In the genomic region with DNA sequence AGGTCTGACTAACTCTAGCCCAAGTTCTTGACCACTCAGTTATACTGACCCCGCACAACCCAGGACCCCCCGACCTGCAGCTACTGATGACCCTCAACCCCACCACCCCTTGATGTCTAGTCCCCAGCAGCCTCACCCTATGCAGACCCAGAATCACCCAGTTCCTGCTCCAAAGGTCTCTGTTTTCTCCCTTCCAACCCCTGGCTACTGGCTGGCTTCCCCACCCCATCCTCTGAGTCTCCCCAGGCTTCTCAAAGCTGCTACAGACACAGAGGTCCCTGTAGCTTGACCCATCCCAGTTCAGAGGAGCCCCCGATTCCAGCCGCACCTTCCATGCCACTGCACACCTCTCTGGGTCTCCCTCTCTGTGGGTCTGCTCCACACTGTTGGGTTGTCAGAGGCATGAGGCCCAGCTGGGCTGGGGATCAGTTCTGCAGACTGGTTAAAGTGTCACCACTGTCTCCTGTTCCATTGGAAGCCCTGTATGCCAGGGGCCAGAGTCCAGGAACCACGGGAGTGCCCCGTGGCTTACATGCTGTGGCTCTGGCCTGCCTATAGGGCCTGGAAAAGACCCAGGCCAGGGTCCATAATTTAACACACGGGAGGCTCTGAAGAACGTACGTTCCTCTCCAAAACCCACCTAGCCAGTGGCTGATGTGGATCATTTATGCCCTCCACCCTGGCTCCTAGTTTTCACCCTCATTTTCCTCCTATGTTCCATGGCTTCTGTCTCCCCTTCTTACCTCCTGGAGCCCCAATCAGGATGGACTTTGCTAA, we compare ENCODE assay signal across 1 cellular context.
A peak's percentile ranks its signal among the peaks of the same experiment; 100 is the strongest.
TF ChIP-seq lines count a peak whose summit lies in the region.

No MANE protein-coding gene starts in this region.

TF ChIP-seq in HepG2, 621 proteins besides CTCF, POLR2A, EP300 and RAD21 (continued from another document and continues in another):
- TF ChIP-seq STAT6 (CRISPR knock-in tag; IDR thresholded peaks at IDR 0.05; ENCODE audit: borderline replicate concordance), result no peak
- TF ChIP-seq RFXANK (CRISPR knock-in tag; IDR thresholded peaks at IDR 0.05), result no peak
- TF ChIP-seq RFXAP (CRISPR knock-in tag; IDR thresholded peaks at IDR 0.05; ENCODE audit: borderline replicate concordance), result no peak; the same call in 1 of the 2 replicates
- no peak for TF ChIP-seq ZNF235 (CRISPR knock-in tag; IDR thresholded peaks at IDR 0.05; ENCODE audit: borderline replicate concordance)
- TF ChIP-seq HNRNPUL1 (IDR thresholded peaks at IDR 0.05; ENCODE audit: low read depth, low read length), result no peak
- no peak for TF ChIP-seq DNMT1 (CRISPR knock-in tag; IDR thresholded peaks at IDR 0.05)
- TF ChIP-seq TCF7 (IDR thresholded peaks at IDR 0.05; ENCODE audit: low read depth), result no peak
- TF ChIP-seq HNRNPL (IDR thresholded peaks at IDR 0.05; ENCODE audit: low read depth, low read length), result peak; percentile 80; the same call in 1 of the 2 replicates
- TF ChIP-seq MIER3 (CRISPR knock-in tag; IDR thresholded peaks at IDR 0.05; ENCODE audit: borderline replicate concordance), result peak; percentile 73; the same call in 1 of the 2 replicates
- no peak for TF ChIP-seq HNRNPK (IDR thresholded peaks at IDR 0.05; ENCODE audit: low read depth, low read length, poor library complexity, severe bottlenecking)
- TF ChIP-seq PHF5A (CRISPR knock-in tag; IDR thresholded peaks at IDR 0.05; ENCODE audit: low read depth, unreplicated experiment), result peak; percentile 81
- peak; percentile 76 for TF ChIP-seq FOXA3 (CRISPR knock-in tag; IDR thresholded peaks at IDR 0.05)
- TF ChIP-seq ZNF383 (CRISPR knock-in tag; IDR thresholded peaks at IDR 0.05; ENCODE audit: borderline replicate concordance), result no peak
- TF ChIP-seq NFIB (CRISPR knock-in tag; IDR thresholded peaks at IDR 0.05; ENCODE audit: borderline replicate concordance), result no peak
- TF ChIP-seq TBX3 (IDR thresholded peaks at IDR 0.05; ENCODE audit: borderline replicate concordance), result no peak
- TF ChIP-seq, protein P1, sequence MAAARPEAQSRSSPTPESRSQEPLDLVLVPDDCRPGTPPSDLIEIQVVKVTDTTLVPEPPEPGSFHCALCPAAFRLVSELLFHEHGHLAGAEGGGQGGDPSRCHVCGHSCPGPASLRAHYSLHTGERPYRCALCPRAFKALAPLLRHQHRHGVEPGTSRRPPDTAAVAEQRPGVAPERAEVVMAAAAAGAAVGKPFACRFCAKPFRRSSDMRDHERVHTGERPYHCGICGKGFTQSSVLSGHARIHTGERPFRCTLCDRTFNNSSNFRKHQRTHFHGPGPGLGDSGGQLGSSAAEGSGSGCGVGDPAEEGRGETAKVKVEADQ (CRISPR knock-in tag; IDR thresholded peaks at IDR 0.05; ENCODE audit: borderline replicate concordance), result peak; percentile 59; the same call in 1 of the 2 replicates
- TF ChIP-seq NPAS2 (CRISPR knock-in tag; IDR thresholded peaks at IDR 0.05; ENCODE audit: borderline replicate concordance), result no peak
- TF ChIP-seq, protein P2, sequence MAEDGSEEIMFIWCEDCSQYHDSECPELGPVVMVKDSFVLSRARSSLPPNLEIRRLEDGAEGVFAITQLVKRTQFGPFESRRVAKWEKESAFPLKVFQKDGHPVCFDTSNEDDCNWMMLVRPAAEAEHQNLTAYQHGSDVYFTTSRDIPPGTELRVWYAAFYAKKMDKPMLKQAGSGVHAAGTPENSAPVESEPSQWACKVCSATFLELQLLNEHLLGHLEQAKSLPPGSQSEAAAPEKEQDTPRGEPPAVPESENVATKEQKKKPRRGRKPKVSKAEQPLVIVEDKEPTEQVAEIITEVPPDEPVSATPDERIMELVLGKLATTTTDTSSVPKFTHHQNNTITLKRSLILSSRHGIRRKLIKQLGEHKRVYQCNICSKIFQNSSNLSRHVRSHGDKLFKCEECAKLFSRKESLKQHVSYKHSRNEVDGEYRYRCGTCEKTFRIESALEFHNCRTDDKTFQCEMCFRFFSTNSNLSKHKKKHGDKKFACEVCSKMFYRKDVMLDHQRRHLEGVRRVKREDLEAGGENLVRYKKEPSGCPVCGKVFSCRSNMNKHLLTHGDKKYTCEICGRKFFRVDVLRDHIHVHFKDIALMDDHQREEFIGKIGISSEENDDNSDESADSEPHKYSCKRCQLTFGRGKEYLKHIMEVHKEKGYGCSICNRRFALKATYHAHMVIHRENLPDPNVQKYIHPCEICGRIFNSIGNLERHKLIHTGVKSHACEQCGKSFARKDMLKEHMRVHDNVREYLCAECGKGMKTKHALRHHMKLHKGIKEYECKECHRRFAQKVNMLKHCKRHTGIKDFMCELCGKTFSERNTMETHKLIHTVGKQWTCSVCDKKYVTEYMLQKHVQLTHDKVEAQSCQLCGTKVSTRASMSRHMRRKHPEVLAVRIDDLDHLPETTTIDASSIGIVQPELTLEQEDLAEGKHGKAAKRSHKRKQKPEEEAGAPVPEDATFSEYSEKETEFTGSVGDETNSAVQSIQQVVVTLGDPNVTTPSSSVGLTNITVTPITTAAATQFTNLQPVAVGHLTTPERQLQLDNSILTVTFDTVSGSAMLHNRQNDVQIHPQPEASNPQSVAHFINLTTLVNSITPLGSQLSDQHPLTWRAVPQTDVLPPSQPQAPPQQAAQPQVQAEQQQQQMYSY (CRISPR knock-in tag; IDR thresholded peaks at IDR 0.05), result peak; percentile 60; the same call in 1 of the 2 replicates
- no peak for TF ChIP-seq ZSCAN30 (CRISPR knock-in tag; IDR thresholded peaks at IDR 0.05)
- TF ChIP-seq KLF6 (CRISPR knock-in tag; IDR thresholded peaks at IDR 0.05), result 0 out of 2 replicates have a peak, but pooled peaks have one; percentile 29
- TF ChIP-seq RERE (CRISPR knock-in tag; IDR thresholded peaks at IDR 0.05; ENCODE audit: low read depth), result no peak; the same call in 1 of the 2 replicates
- TF ChIP-seq, protein P3, sequence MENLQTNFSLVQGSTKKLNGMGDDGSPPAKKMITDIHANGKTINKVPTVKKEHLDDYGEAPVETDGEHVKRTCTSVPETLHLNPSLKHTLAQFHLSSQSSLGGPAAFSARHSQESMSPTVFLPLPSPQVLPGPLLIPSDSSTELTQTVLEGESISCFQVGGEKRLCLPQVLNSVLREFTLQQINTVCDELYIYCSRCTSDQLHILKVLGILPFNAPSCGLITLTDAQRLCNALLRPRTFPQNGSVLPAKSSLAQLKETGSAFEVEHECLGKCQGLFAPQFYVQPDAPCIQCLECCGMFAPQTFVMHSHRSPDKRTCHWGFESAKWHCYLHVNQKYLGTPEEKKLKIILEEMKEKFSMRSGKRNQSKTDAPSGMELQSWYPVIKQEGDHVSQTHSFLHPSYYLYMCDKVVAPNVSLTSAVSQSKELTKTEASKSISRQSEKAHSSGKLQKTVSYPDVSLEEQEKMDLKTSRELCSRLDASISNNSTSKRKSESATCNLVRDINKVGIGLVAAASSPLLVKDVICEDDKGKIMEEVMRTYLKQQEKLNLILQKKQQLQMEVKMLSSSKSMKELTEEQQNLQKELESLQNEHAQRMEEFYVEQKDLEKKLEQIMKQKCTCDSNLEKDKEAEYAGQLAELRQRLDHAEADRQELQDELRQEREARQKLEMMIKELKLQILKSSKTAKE (CRISPR knock-in tag; IDR thresholded peaks at IDR 0.05; ENCODE audit: borderline replicate concordance), result peak; percentile 50; the same call in 1 of the 2 replicates
- no peak for TF ChIP-seq ZNF674 (CRISPR knock-in tag; IDR thresholded peaks at IDR 0.05; ENCODE audit: low read depth)
- no peak; the same call in 1 of the 2 replicates for TF ChIP-seq SNAI1 (CRISPR knock-in tag; IDR thresholded peaks at IDR 0.05; ENCODE audit: borderline replicate concordance)
- peak; percentile 57 for TF ChIP-seq ATF7-NPFF (CRISPR knock-in tag; IDR thresholded peaks at IDR 0.05; ENCODE audit: low read depth)
- TF ChIP-seq, protein P4, sequence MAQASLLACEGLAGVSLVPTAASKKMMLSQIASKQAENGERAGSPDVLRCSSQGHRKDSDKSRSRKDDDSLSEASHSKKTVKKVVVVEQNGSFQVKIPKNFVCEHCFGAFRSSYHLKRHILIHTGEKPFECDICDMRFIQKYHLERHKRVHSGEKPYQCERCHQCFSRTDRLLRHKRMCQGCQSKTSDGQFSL (CRISPR knock-in tag; IDR thresholded peaks at IDR 0.05), result no peak
- TF ChIP-seq DZIP1 (CRISPR knock-in tag; IDR thresholded peaks at IDR 0.05), result no peak
- peak; percentile 90 for TF ChIP-seq TGIF2 (CRISPR knock-in tag; IDR thresholded peaks at IDR 0.05)
- no peak for TF ChIP-seq SP2 (CRISPR knock-in tag; IDR thresholded peaks at IDR 0.05)
- peak; percentile 97 for TF ChIP-seq ZFP82 (CRISPR knock-in tag; IDR thresholded peaks at IDR 0.05; ENCODE audit: borderline replicate concordance)
- no peak for TF ChIP-seq ZNF776 (CRISPR knock-in tag; IDR thresholded peaks at IDR 0.05)
- peak; percentile 93 for TF ChIP-seq ZNF792 (CRISPR knock-in tag; IDR thresholded peaks at IDR 0.05)
- no peak for TF ChIP-seq BATF2 (CRISPR knock-in tag; IDR thresholded peaks at IDR 0.05)
- peak; percentile 88 for TF ChIP-seq HNF4G (IDR thresholded peaks at IDR 0.05; ENCODE audit: borderline replicate concordance, low read depth, low read length)
- peak; percentile 92 for TF ChIP-seq HNF4G (CRISPR knock-in tag; IDR thresholded peaks at IDR 0.05; ENCODE audit: borderline replicate concordance, low read depth)
